In genomic region chr12:4307593-4308333, GRCh38 we compare ENCODE assay signal across 8 cellular contexts. TPM values are rescaled to one million over a fixed set of nuclear protein-coding genes. Genes with fewer than 3 reads are reported as not detected.
DNase-seq lines count a peak whose midpoint lies in the region; ATAC-seq and TF ChIP-seq lines count a peak whose summit lies in the region.

No MANE protein-coding gene starts in this region.

- ATAC-seq in HG02840 (IDR thresholded peaks at IDR 0.05; ENCODE audit: low FRiP score, unreplicated experiment) (no peak), HG03565 (IDR thresholded peaks at IDR 0.05; ENCODE audit: unreplicated experiment) (no peak)

- H2AFZ ChIP-seq in mammary epithelial cell (ENCODE audit: low read depth, low read length), result peak overlapping the region; percentile 24

- H3K9ac ChIP-seq in mammary epithelial cell (ENCODE audit: insufficient read depth, low read length) (no peak overlapping the region), iPS-18a (ENCODE audit: low read length) (peak overlapping the region; percentile 22), skeletal muscle tissue (ENCODE audit: low read depth in 1 of 3, low read length in 3 of 3) (peak overlapping the region; percentile 21 to 65 (median 56))

- no peaks in the 10 kb centered on the region for H4K20me1 ChIP-seq in mammary epithelial cell (ENCODE audit: insufficient read depth, low read length)

- intact Hi-C loops in mammary epithelial cell (cut with micrococcal nuclease), result loop anchor here (1.0 to 5.0 kb wide), 5 partner anchors 14 to 450 kb away; partner anchors contain the start of gene TIGAR

- no TSS peak for BruUV-seq in mammary epithelial cell (replicated peaks; lab: Mats Ljungman, UMichigan)

- in situ Hi-C loops in mammary epithelial cell (cut with MboI; ENCODE audit: low sequenced_read_pairs in 2 of 2), result loop anchor here in 1 of 2 donors (25.0 kb wide), 1 partner anchor 230 kb away; the partner anchor contains the start of gene RAD51AP1

- H3K9me3 ChIP-seq in mammary epithelial cell (replicated peaks; ENCODE audit: insufficient read depth, low read length) (no peaks in the 10 kb centered on the region), iPS-18a (ENCODE audit: control insufficient read depth, low read depth, low read length) (no peaks in the 10 kb centered on the region), skeletal muscle tissue (ENCODE audit: control insufficient read depth in 3 of 3, low read length in 3 of 3) (no peaks in the 10 kb centered on the region)

- H3K4me1 ChIP-seq in mammary epithelial cell (ENCODE audit: insufficient read depth, low read length), result peaks cover 13% of the 10 kb centered on the region
- peaks cover 11% of the 10 kb centered on the region for H3K4me1 ChIP-seq in iPS-18a (ENCODE audit: control insufficient read depth, low read depth, low read length)
- H3K4me1 ChIP-seq in skeletal muscle tissue (ENCODE audit: control insufficient read depth in 3 of 3, insufficient read depth in 3 of 3, low read length in 3 of 3), result peaks cover 5 to 9% (median 5%) of the 10 kb centered on the region in 3 donors

- peaks cover 13% of the 10 kb centered on the region for H3K36me3 ChIP-seq in mammary epithelial cell (ENCODE audit: insufficient read depth, low read length)
- H3K36me3 ChIP-seq in iPS-18a (ENCODE audit: control insufficient read depth, low read depth, low read length), result peaks cover 25% of the 10 kb centered on the region
- no peaks in the 10 kb centered on the region for H3K36me3 ChIP-seq in skeletal muscle tissue (ENCODE audit: control insufficient read depth in 3 of 3, insufficient read depth in 3 of 3, low read length in 3 of 3)

- H3K9me3 Mint-ChIP-seq in HFFc6, result no peaks in the 10 kb centered on the region

- peaks cover 13% of the 10 kb centered on the region for H3K4me1 Mint-ChIP-seq in HFFc6 (ENCODE audit: low read depth)

- dilution Hi-C loops in mammary epithelial cell (cut with HindIII; ENCODE audit: low sequenced_read_pairs), result no loop called here

- no peaks in the 10 kb centered on the region for H3K36me3 Mint-ChIP-seq in HFFc6 (ENCODE audit: low read depth)

- H3K27me3 ChIP-seq in mammary epithelial cell (ENCODE audit: insufficient read depth, low read length) (no peaks in the 10 kb centered on the region), iPS-18a (ENCODE audit: control insufficient read depth, insufficient read depth, low read length) (no peaks in the 10 kb centered on the region), skeletal muscle tissue (ENCODE audit: control insufficient read depth in 3 of 3, insufficient read depth in 3 of 3, low read length in 3 of 3) (peaks cover 0 to 1% (median 0%) of the 10 kb centered on the region in 3 donors)

- CTCF ChIA-PET in mammary epithelial cell (lab: Charles Lee; ENCODE audit: low non-redundant PET), result no interaction called here

- H3K79me2 ChIP-seq in mammary epithelial cell (ENCODE audit: insufficient read depth, low read length), result peaks cover 5% of the 10 kb centered on the region

- 20% methylated on average over 20 of the region's 25 CpGs for WGBS in mammary epithelial cell (ENCODE audit: low coverage, missing lambda C conversion rate)

- peak overlapping the region; percentile 75 for H3K4me3 Mint-ChIP-seq in HFFc6

- DNase-seq in COLO668 (lab: John Stamatoyannopoulos, UW; ENCODE audit: unreplicated experiment) (peak; percentile 52), HFFc6 (peak; percentile 81), NCI-H774 (lab: John Stamatoyannopoulos, UW) (peak; percentile 78), mammary epithelial cell (peak; percentile 98)

- H3K4me2 ChIP-seq in mammary epithelial cell (ENCODE audit: insufficient read depth, low read depth, low read length), result peak overlapping the region; percentile 61

- peak; percentile 82 for TF ChIP-seq CTCF in HFFc6 (IDR thresholded peaks at IDR 0.05)
- TF ChIP-seq CTCF in mammary epithelial cell (conservative IDR thresholded peaks at IDR 0.05 in 1 of 2, IDR thresholded peaks at IDR 0.05 in 1 of 2; ENCODE audit: extremely low read depth in 1 of 2, insufficient read depth in 1 of 2, low read depth in 1 of 2, low read length in 2 of 2), result peak; percentile 55 to 76

- H3K27me3 Mint-ChIP-seq in HFFc6 (ENCODE audit: insufficient read depth), result peaks cover 16% of the 10 kb centered on the region

- H3K4me3 ChIP-seq in mammary epithelial cell (replicated peaks in 1 of 3; ENCODE audit: insufficient read depth in 1 of 3, low read depth in 2 of 3, low read length in 3 of 3), result no peak overlapping the region
- peak overlapping the region; percentile 23 for H3K4me3 ChIP-seq in iPS-18a (ENCODE audit: low read length)
- peak overlapping the region; percentile 64 to 69 (median 67) for H3K4me3 ChIP-seq in skeletal muscle tissue (ENCODE audit: low read length in 3 of 3)

- no peak overlapping the region for H3K27ac ChIP-seq in mammary epithelial cell (ENCODE audit: insufficient read depth, low read depth, low read length)
- H3K27ac ChIP-seq in iPS-18a (ENCODE audit: low read length), result no peak overlapping the region
- no peak overlapping the region for H3K27ac ChIP-seq in skeletal muscle tissue (ENCODE audit: low read depth, low read length)

- no peak overlapping the region; the same call in 1 of the 2 replicates for H3K27ac Mint-ChIP-seq in HFFc6

RNA-seq across cellular contexts. Expression of gene TIGAR, which starts 13.2 kb away (rescaled TPM):
- total RNA-seq in HFFc6 (2021; fragmentation: NEBNext Ultra II Directional; extraction: Animal tissue kit (Norgen Biotek cat#: 25700)), result 10 to 100 TPM; 29.9 to 51.8 (median 41.8) TPM
- total RNA-seq in mammary epithelial cell (10 to 100 TPM; 42.8 to 68.2 TPM), skeletal muscle tissue (3.1 TPM)
- 15.5 TPM for polyA plus RNA-seq in mammary epithelial cell
- polyA minus RNA-seq in mammary epithelial cell, result 3.8 TPM

RNA-seq across cellular contexts. Expression of gene CCND2, which starts 34.2 kb away (rescaled TPM):
- 10 to 100 TPM in 4 of 6 experiments, 1 to 10 TPM in 2; 5.7 to 27.2 (median 24.5) TPM for total RNA-seq in HFFc6 (2021; fragmentation: NEBNext Ultra II Directional; extraction: Animal tissue kit (Norgen Biotek cat#: 25700))
- total RNA-seq in mammary epithelial cell (100 to 1,000 TPM; 483 to 932 TPM), skeletal muscle tissue (152 TPM)
- 234 TPM for polyA plus RNA-seq in mammary epithelial cell
- polyA minus RNA-seq in mammary epithelial cell, result 991 TPM

Comparison
In these comparisons a context has a peak if more than half of its experiments do, and no peak if none do; other contexts are left out.
1. H3K4me3 ChIP-seq: peak in iPS-18a (single experiment) and skeletal muscle tissue (3 of 3); none in mammary epithelial cell (0 of 3).
2. Peak in every context shown above with its lines, with median percentiles within 50 percentile points of each other: DNase-seq.